Comparison of ENCODE assay signal across 8 cellular contexts in the genomic region with DNA sequence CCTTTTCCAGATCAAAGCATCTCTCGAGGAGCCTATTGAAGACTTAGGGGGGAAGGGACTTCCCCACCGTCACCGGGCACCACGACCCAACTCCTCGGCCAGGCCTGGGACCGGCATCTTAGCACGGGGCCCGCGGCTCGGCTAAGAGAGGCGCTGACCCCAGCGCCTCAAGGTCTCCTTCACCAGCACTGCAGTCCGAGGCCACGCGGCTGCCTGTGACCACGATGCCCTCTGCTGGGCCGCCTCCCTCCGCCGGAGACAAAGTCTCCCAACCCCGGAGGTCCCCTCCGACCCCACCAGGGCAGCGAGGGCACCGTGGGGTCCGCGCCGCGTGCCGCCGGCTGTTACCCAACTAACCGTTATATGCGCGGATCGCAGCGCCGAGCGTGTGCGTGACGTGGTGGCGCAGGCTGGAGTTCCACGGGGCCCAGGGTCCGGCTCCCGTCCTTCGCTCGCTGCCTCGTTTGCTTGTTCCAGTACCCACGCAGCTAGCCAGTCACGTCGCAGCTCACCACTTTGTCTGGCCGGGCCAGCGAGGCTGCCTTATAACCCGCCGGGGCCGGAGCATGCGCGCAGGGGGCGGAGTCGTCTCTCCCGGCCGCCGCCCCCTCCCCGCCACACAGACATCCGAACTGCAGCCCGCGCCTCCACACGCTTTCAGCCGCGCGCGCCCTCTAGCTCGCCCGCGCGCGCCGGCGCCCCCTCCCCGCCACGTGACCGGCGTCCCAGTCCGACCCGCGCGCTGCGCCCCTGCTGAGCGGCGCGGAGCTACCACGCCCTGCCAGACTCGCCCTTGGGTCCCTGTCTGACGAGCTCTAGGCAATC. TPM values are rescaled to one million over a fixed set of nuclear protein-coding genes. Genes with fewer than 3 reads are reported as not detected.
A peak's percentile ranks its signal among the peaks of the same experiment; 100 is the strongest.
DNase-seq lines count a peak whose midpoint lies in the region; ATAC-seq, FAIRE-seq and TF ChIP-seq lines count a peak whose summit lies in the region.

A gene with protein sequence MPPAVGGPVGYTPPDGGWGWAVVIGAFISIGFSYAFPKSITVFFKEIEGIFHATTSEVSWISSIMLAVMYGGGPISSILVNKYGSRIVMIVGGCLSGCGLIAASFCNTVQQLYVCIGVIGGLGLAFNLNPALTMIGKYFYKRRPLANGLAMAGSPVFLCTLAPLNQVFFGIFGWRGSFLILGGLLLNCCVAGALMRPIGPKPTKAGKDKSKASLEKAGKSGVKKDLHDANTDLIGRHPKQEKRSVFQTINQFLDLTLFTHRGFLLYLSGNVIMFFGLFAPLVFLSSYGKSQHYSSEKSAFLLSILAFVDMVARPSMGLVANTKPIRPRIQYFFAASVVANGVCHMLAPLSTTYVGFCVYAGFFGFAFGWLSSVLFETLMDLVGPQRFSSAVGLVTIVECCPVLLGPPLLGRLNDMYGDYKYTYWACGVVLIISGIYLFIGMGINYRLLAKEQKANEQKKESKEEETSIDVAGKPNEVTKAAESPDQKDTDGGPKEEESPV (minus strand): TSS at position 519 of the 825 bp plus-strand sequence. CDS start 26,888 bp downstream, outside the sequence.

- H3K9me3 ChIP-seq in cardiac muscle cell (ENCODE audit: low read depth) (no peaks in the 10 kb centered on the region), transverse colon (no peaks in the 10 kb centered on the region)

- DNase-seq in GM12892 (ENCODE audit: insufficient read length) (peak; percentile 81), NCI-H1417 treated with DMSO at 0.1 percent for 48 hours (lab: John Stamatoyannopoulos, UW) (peak; percentile 82), SW 1271 (lab: John Stamatoyannopoulos, UW) (peak; percentile 58 to 85), cardiac muscle cell (ENCODE audit: low read depth in 1 of 2, low spot score in 1 of 2) (peak; percentile 97 to 98), pons (ENCODE audit: low spot score) (peak; percentile 93), transverse colon (peak; percentile 94)
- peak; percentile 75 for DNase-seq in activated naive CD8-positive, alpha-beta T cell treated with anti-CD3 and anti-CD28 coated beads, Interleukin-2, amount 50 U/mL, for 16 hours (ENCODE audit: low read depth, low spot score)

- H3K4me1 ChIP-seq in cardiac muscle cell (ENCODE audit: low read depth) (peaks cover 23% of the 10 kb centered on the region), transverse colon (peaks cover 5 to 47% (median 26%) of the 10 kb centered on the region in 4 donors)

- H3K27ac ChIP-seq in cardiac muscle cell (peak within 1 kb of the TSS; percentile 92), transverse colon (peak within 1 kb of the TSS; percentile 87 to 95 (median 91))

- no peaks in the 10 kb centered on the region for H3K27me3 ChIP-seq in cardiac muscle cell
- H3K27me3 ChIP-seq in transverse colon = no peaks in the 10 kb centered on the region

- intact Hi-C loops in transverse colon (cut with DNase I; ENCODE audit: low total_unique reads) = loop anchor here (5.0 kb wide), 1 partner anchor 41 kb away; no protein-coding TSS in a partner anchor

- no peaks in the 10 kb centered on the region for H3K36me3 ChIP-seq in cardiac muscle cell
- H3K36me3 ChIP-seq in transverse colon = no peaks in the 10 kb centered on the region

- 1% methylated on average over 91 of the region's 91 CpGs; no CpG with 5 or more reads in 1 of the 2 donors for WGBS in transverse colon (ENCODE audit: low coverage in 1 of 2), 2 donors

- in situ Hi-C loops in transverse colon (cut with MboI; ENCODE audit: low pct_ligation_motif_present in 1 of 4, low pct_unique_long_range_greater_than_20kb in 1 of 4, low sequenced_read_pairs in 3 of 4) = no loop called here

- ATAC-seq in HG02840 (IDR thresholded peaks at IDR 0.05; ENCODE audit: low FRiP score, unreplicated experiment) = peak; percentile 68

- peak; percentile 96 for FAIRE-seq in GM12892 (lab: Jason Lieb, UNC)

- H3K4me3 ChIP-seq in cardiac muscle cell = peak within 1 kb of the TSS; percentile 74
- H3K4me3 ChIP-seq in transverse colon = peak within 1 kb of the TSS; percentile 42 to 80 (median 64)

- no peak for TF ChIP-seq EP300 in transverse colon (IDR thresholded peaks at IDR 0.05; ENCODE audit: low read depth)

- TF ChIP-seq POLR2A in GM12892 (IDR thresholded peaks at IDR 0.05; ENCODE audit: low read depth, low read length) (peak; percentile 97), transverse colon (IDR thresholded peaks at IDR 0.05) (peak; percentile 91)

- TF ChIP-seq CTCF in cardiac muscle cell (IDR thresholded peaks at IDR 0.05; ENCODE audit: low read depth, low read length) = peak; percentile 37
- peak in 2 of 5 experiments; percentile 10 to 21 for TF ChIP-seq CTCF in transverse colon (IDR thresholded peaks at IDR 0.05)

RNA-seq across cellular contexts. Expression of the gene that starts here (rescaled TPM):
- polyA plus RNA-seq in GM12892 (2012; ENCODE audit: missing spikeins) = 27.1 TPM
- total RNA-seq in cardiac muscle cell (130 and 137 TPM in 2 replicates), transverse colon (100 to 1,000 TPM in 2 of 4 donors, 10 to 100 TPM in 2; 21.5 to 177 (median 109) TPM)
- polyA plus RNA-seq in cardiac muscle cell = 146 and 163 TPM in 2 replicates

Comparison
In these comparisons a context has a peak if more than half of its experiments do, and no peak if none do; other contexts are left out.
1. Peak in every context shown above with its lines: DNase-seq, ATAC-seq, H3K4me3 ChIP-seq and H3K27ac ChIP-seq.